Comparison of ENCODE assay signal across 1 cellular context in the genomic region with DNA sequence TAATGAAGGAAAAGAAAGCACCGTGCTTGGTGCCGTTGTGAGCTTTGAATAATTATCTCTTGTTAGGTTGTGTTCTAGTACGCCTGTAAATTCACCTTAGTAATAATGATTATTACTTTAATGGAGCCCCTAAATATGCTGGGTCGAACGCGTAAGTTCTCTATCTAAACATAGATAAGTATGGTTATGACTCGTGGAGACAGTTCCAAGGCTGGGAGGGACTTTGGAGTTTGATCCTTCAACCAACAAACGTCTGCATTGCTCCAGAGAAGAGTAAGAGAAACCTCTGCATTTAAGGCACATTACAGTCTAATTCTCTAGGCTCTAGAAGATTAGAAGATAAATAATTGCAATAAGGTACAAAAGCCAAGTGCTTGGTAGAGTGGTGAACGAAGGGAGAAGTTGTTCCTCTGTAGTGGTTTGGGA.
A peak's percentile ranks its signal among the peaks of the same experiment; 100 is the strongest.
TF ChIP-seq lines count a peak whose summit lies in the region.

No MANE protein-coding gene starts in this region.

TF ChIP-seq in endothelial cell of umbilical vein, 7 proteins besides CTCF, POLR2A, EP300 and RAD21:
- TF ChIP-seq JUN (IDR thresholded peaks at IDR 0.05; ENCODE audit: borderline replicate concordance, insufficient read depth, insufficient read length, low read depth) (peak; percentile 25), GATA2 (IDR thresholded peaks at IDR 0.05; ENCODE audit: insufficient read depth, insufficient read length, low read depth, low read length) (no peak)
